In the genomic region with DNA sequence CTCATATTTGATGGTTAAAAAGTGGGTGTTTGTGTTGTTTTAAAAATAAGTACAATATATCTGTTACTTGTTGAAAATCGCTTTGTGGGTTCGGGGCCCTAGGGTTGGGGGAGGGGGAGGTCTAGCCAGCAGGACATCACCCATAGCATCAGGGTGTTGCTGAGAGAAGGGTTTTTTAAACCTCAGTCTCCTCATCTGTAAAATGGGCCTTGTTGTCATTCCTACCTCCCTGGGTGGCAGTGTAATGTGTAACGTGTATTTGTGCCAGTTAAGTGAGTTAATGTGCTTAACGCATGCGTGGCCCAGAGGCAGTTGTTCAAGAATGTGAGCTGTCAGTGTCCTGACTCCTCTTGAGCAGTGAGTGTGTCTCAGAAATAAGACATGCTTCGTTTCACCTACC, we compare ENCODE assay signal across 1 cellular context.
TF ChIP-seq lines count a peak whose summit lies in the region.

No MANE protein-coding gene starts in this region.

TF ChIP-seq in HepG2, 621 proteins besides CTCF, POLR2A, EP300 and RAD21 (continued from another document):
- TF ChIP-seq NFYC (CRISPR knock-in tag; IDR thresholded peaks at IDR 0.05) = no peak
- TF ChIP-seq ZNF629 (CRISPR knock-in tag; conservative IDR thresholded peaks at IDR 0.05) = peak; percentile 93
- TF ChIP-seq EEA1 (CRISPR knock-in tag; IDR thresholded peaks at IDR 0.05; ENCODE audit: borderline replicate concordance) = no peak
- peak; percentile 36; the same call in 1 of the 2 replicates for TF ChIP-seq CHD4 (IDR thresholded peaks at IDR 0.05; ENCODE audit: borderline replicate concordance, low read length)
- no peak for TF ChIP-seq ZFAT (CRISPR knock-in tag; conservative IDR thresholded peaks at IDR 0.05)
- TF ChIP-seq, protein P1, sequence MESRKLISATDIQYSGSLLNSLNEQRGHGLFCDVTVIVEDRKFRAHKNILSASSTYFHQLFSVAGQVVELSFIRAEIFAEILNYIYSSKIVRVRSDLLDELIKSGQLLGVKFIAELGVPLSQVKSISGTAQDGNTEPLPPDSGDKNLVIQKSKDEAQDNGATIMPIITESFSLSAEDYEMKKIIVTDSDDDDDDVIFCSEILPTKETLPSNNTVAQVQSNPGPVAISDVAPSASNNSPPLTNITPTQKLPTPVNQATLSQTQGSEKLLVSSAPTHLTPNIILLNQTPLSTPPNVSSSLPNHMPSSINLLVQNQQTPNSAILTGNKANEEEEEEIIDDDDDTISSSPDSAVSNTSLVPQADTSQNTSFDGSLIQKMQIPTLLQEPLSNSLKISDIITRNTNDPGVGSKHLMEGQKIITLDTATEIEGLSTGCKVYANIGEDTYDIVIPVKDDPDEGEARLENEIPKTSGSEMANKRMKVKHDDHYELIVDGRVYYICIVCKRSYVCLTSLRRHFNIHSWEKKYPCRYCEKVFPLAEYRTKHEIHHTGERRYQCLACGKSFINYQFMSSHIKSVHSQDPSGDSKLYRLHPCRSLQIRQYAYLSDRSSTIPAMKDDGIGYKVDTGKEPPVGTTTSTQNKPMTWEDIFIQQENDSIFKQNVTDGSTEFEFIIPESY (CRISPR knock-in tag; IDR thresholded peaks at IDR 0.05) = no peak
- TF ChIP-seq ZMYM3 (CRISPR knock-in tag; IDR thresholded peaks at IDR 0.05) = 0 out of 2 replicates have a peak, but pooled peaks have one; percentile 55
- TF ChIP-seq, protein P2, sequence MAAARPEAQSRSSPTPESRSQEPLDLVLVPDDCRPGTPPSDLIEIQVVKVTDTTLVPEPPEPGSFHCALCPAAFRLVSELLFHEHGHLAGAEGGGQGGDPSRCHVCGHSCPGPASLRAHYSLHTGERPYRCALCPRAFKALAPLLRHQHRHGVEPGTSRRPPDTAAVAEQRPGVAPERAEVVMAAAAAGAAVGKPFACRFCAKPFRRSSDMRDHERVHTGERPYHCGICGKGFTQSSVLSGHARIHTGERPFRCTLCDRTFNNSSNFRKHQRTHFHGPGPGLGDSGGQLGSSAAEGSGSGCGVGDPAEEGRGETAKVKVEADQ (CRISPR knock-in tag; IDR thresholded peaks at IDR 0.05; ENCODE audit: borderline replicate concordance) = no peak
